ENCODE assay signal across 15 cellular contexts in the genomic region with DNA sequence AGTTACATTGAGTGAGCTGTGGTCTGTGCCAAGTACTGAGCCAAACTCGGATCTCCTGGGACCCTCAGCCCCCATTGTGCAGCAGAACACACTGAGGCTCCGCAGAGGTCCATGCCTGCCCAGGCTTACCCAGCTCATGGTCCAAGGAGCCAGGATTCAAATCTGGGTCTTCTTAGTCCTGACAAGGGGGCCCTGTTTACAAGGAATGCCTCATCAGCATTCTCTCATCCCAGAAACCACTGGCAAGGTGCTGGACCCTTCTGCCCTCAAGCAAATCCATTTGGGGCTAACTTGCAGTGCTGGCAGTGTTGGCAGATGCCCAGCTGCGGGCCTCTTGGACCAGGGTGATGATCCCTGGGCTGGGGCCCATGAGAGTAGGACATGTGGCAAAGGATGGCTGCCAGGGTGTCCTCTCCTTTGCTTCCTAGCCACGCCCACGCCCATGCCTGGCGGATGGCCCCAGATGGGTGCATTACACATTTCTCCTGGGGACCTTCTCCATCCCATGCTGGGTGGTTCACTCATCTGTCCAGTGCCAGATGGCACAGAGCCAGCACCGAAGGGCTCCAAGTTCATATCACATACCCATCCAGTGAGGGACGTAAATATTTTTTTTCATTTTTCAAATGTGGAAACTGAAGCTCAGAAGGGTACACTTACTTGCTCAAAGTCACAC.
DNase-seq lines count a peak whose midpoint lies in the region; ATAC-seq, FAIRE-seq and TF ChIP-seq lines count a peak whose summit lies in the region.
"Had no signal": no experiment of that assay in that cellular context is flagged by ENCODE, and none has a peak within 500 bp of the region (broad histone marks: within the 10 kb centered on the region; RNA-seq: fewer than 3 reads in every experiment).

No MANE protein-coding gene starts in this region.

- H3K4ac ChIP-seq in H1 (replicated peaks; ENCODE audit: insufficient read length, low read depth, low read length): no peak overlapping the region

- no peak overlapping the region for H3K9ac ChIP-seq in H1 (replicated peaks in 1 of 4; ENCODE audit: extremely low read depth in 1 of 4, low read depth in 3 of 4, low read length in 3 of 4)
- no peak overlapping the region for H3K9ac ChIP-seq in HepG2 (ENCODE audit: insufficient read depth, low read depth, low read length)

- no peak overlapping the region for H2BK12ac ChIP-seq in H1 (ENCODE audit: low read depth, low read length)

- H3K23me2 ChIP-seq in H1 (ENCODE audit: low read depth, low read length): no peaks in the 10 kb centered on the region

- H3K27me3 ChIP-seq in H1 (replicated peaks in 1 of 4; ENCODE audit: control insufficient read depth in 3 of 4, extremely low read depth in 1 of 4, insufficient read depth in 3 of 4, low read length in 3 of 4) (no peaks in the 10 kb centered on the region), HepG2 (ENCODE audit: control insufficient read depth in 1 of 2, insufficient read depth in 2 of 2, low read length in 2 of 2) (no peaks in the 10 kb centered on the region)
- H3K27me3 ChIP-seq: Peyer's patch had no signal

- H2AK5ac ChIP-seq in H1 (ENCODE audit: low read depth, low read length): no peak overlapping the region

- H2BK20ac ChIP-seq in H1 (ENCODE audit: low read length): no peak overlapping the region

- no peak overlapping the region for H2BK120ac ChIP-seq in H1 (replicated peaks; ENCODE audit: low read depth, low read length)

- ATAC-seq in left ventricle myocardium superior (peak; percentile 14), Right ventricle myocardium inferior (no peak), HepG2 (no peak), GM21619 (IDR thresholded peaks at IDR 0.05; ENCODE audit: unreplicated experiment) (no peak)

- in situ Hi-C loops in HepG2 (cut with HindIII; ENCODE audit: extremely low pct_ligation_motif_present, low pct_unique_long_range_greater_than_20kb): no loop called here

- no peak overlapping the region for H4K91ac ChIP-seq in H1 (replicated peaks; ENCODE audit: insufficient read length, low read length)

- H3K4me3 ChIP-seq in H1 (ENCODE audit: extremely low read depth in 1 of 4, insufficient read depth in 2 of 4, low read depth in 3 of 4, low read length in 4 of 4) (no peak overlapping the region), HepG2 (replicated peaks in 1 of 3; ENCODE audit: insufficient read depth in 1 of 3, low read depth in 2 of 3, low read length in 3 of 3) (no peak overlapping the region)
- H3K4me3 ChIP-seq: HAP-1, Peyer's patch had no signal

- H3K79me2 ChIP-seq in H1 (ENCODE audit: control insufficient read depth in 1 of 2, insufficient read depth in 2 of 2, low read length in 2 of 2) (peaks cover 0 to 76% of the 10 kb centered on the region in 2 experiments; a peak in 3 of 4 replicates), HepG2 (ENCODE audit: insufficient read depth, low read length) (peaks cover 94% of the 10 kb centered on the region)

- no peaks in the 10 kb centered on the region for H3K36me3 ChIP-seq in H1 (ENCODE audit: control insufficient read depth in 2 of 4, insufficient read depth in 4 of 4, low read length in 3 of 4)
- peaks cover 10 to 22% of the 10 kb centered on the region in 2 experiments; a peak in 3 of 5 replicates for H3K36me3 ChIP-seq in HepG2 (replicated peaks in 1 of 2; ENCODE audit: control insufficient read depth in 1 of 2, insufficient read depth in 2 of 2, low read length in 2 of 2)
- H3K36me3 ChIP-seq: HAP-1, Peyer's patch had no signal

- no peak overlapping the region for H3K56ac ChIP-seq in H1 (replicated peaks; ENCODE audit: insufficient read length, low read depth, low read length)

- no peak overlapping the region for H2AFZ ChIP-seq in H1 (ENCODE audit: low read length)
- no peak overlapping the region for H2AFZ ChIP-seq in HepG2 (ENCODE audit: low read length)

- H3K79me1 ChIP-seq in H1 (ENCODE audit: low read depth, low read length): peaks cover 36% of the 10 kb centered on the region

- POLR2A ChIA-PET in H1 (lab: Charles Lee; ENCODE audit: partially characterized antibody) (no interaction called here), HepG2 (lab: Yijun Ruan, JAX) (interaction anchor here (1.4 kb wide), 1 partner anchor 21 kb away, joined by 3 read pairs; no protein-coding TSS in a partner anchor)

- H4K8ac ChIP-seq in H1 (ENCODE audit: extremely low read depth, insufficient read depth, low read length): peak overlapping the region; percentile 86; the same call in 1 of the 2 replicates

- no peak overlapping the region for H3K18ac ChIP-seq in H1 (ENCODE audit: extremely low read depth, low read length)

- no peak overlapping the region for H4K5ac ChIP-seq in H1 (ENCODE audit: insufficient read length, low read depth, low read length)

- TF ChIP-seq POLR2A in H1 (IDR thresholded peaks at IDR 0.05; ENCODE audit: control extremely low read depth in 1 of 2, low read depth in 2 of 2, low read length in 2 of 2) (no peak), HepG2 (IDR thresholded peaks at IDR 0.05; ENCODE audit: insufficient read depth in 1 of 2, low read depth in 2 of 2, low read length in 2 of 2) (no peak)

- WGBS in H1 (ENCODE audit: extremely low coverage in 1 of 2, insufficient coverage in 1 of 2, insufficient read length in 1 of 2, insufficient replicate concordance in 2 of 2, low coverage in 1 of 2, low lambda C conversion rate in 2 of 2, missing lambda C conversion rate in 1 of 2), 2 experiments: 89% methylated on average over 8 of the region's 8 CpGs; no CpG with 5 or more reads in 1 of the 2 experiments
- WGBS in HepG2 (ENCODE audit: low lambda C conversion rate): 97% methylated on average over 5 of the region's 8 CpGs

- H3K23ac ChIP-seq in H1 (ENCODE audit: insufficient read length): no peak overlapping the region

- H3K9me3 ChIP-seq in H1 (ENCODE audit: insufficient read depth in 2 of 2, low read depth in 1 of 2, low read length in 1 of 2): no peaks in the 10 kb centered on the region
- no peaks in the 10 kb centered on the region for H3K9me3 ChIP-seq in HepG2 (ENCODE audit: low read length)
- H3K9me3 ChIP-seq: HAP-1, Peyer's patch had no signal

- TF ChIP-seq RAD21 in H1 (IDR thresholded peaks at IDR 0.05 in 1 of 2, conservative IDR thresholded peaks at IDR 0.05 in 1 of 2; ENCODE audit: low read depth in 2 of 2, low read length in 2 of 2) (no peak), HepG2 (CRISPR knock-in tag; IDR thresholded peaks at IDR 0.05) (no peak)

- intact Hi-C loops in left ventricle myocardium superior (cut with micrococcal nuclease): no loop called here
- intact Hi-C loops in Right ventricle myocardium inferior (cut with DNase I): no loop called here
- intact Hi-C loops in HepG2 (cut with micrococcal nuclease; ENCODE audit: unreplicated experiment): no loop called here

- H3K4me2 ChIP-seq in H1 (ENCODE audit: insufficient read depth in 1 of 2, low read depth in 2 of 2, low read length in 2 of 2) (no peak overlapping the region), HepG2 (ENCODE audit: low read depth, low read length) (no peak overlapping the region)

- TF ChIP-seq EP300 in H1 (IDR thresholded peaks at IDR 0.05; ENCODE audit: borderline replicate concordance in 1 of 2, low read depth in 2 of 2, low read length in 2 of 2) (no peak), HepG2 (IDR thresholded peaks at IDR 0.05; ENCODE audit: low read depth in 2 of 2, low read length in 2 of 2) (no peak), HepG2 (CRISPR knock-in tag; IDR thresholded peaks at IDR 0.05; ENCODE audit: borderline replicate concordance) (no peak)

- TF ChIP-seq CTCF in H1 (IDR thresholded peaks at IDR 0.05; ENCODE audit: control extremely low read depth in 1 of 3, insufficient read depth in 1 of 3, low read depth in 1 of 3, low read length in 3 of 3) (no peak), HepG2 (CRISPR knock-in tag; IDR thresholded peaks at IDR 0.05) (no peak)

- no peak overlapping the region for H3K14ac ChIP-seq in H1 (ENCODE audit: insufficient read length)

- CTCF ChIA-PET in H1 (lab: Charles Lee; ENCODE audit: partially characterized antibody) (interaction anchor here (0.7 to 1.4 kb wide), 6 partner anchors 9 to 176 kb away, joined by 3 to 5 read pairs (median 3); no protein-coding TSS in a partner anchor), HepG2 (lab: Yijun Ruan, JAX; ENCODE audit: low intra/inter-chr PET ratio, low total read pairs) (no interaction called here)

- H2BK5ac ChIP-seq in H1 (ENCODE audit: low read depth, low read length): no peak overlapping the region

- no peak overlapping the region for H3K27ac ChIP-seq in H1 (ENCODE audit: low read depth, low read length)
- H3K27ac ChIP-seq in HepG2 (ENCODE audit: extremely low read length, insufficient read depth, low read length): no peak overlapping the region
- H3K27ac ChIP-seq: Peyer's patch had no signal

- no peak overlapping the region for H2BK15ac ChIP-seq in H1 (ENCODE audit: low read length)

- DNase-seq in left ventricle myocardium superior: no peak
- DNase-seq in Right ventricle myocardium inferior (ENCODE audit: missing footprints): no peak
- no peak for DNase-seq in H1 (ENCODE audit: low read depth in 1 of 2, low spot score in 2 of 2)
- no peak for DNase-seq in HepG2 (ENCODE audit: low spot score)
- no peak for DNase-seq in NCI-H524 (lab: John Stamatoyannopoulos, UW)
- no peak for DNase-seq in NCI-H1048 (lab: John Stamatoyannopoulos, UW)
- no peak for DNase-seq in stimulated activated CD4-positive, alpha-beta T cell treated with anti-CD3 and anti-CD28 coated beads, Interleukin-4, amount 100 ng/mL, for 24 hours
- DNase-seq: CD4-positive, CD25-positive, alpha-beta regulatory T cell; NCI-H1105; NCI-H1694 treated with DMSO at 0.1 percent for 48 hours; NCI-H774; Peyer's patch; SIG-M5 had no signal

- H4K20me1 ChIP-seq in H1 (replicated peaks in 1 of 2; ENCODE audit: control insufficient read depth in 1 of 2, insufficient read depth in 2 of 2, low read length in 2 of 2) (peaks cover 13 to 42% of the 10 kb centered on the region in 2 experiments), HepG2 (ENCODE audit: insufficient read depth, low read length) (peaks cover 89% of the 10 kb centered on the region)

- BruUV-seq in HepG2 (replicated peaks; lab: Mats Ljungman, UMichigan): no TSS peak

- H3K4me1 ChIP-seq in H1 (replicated peaks in 1 of 4; ENCODE audit: control insufficient read depth in 3 of 4, insufficient read depth in 4 of 4, low read length in 3 of 4) (peaks cover 0 to 4% (median 2%) of the 10 kb centered on the region in 4 experiments; a peak in 3 of 7 replicates), HepG2 (ENCODE audit: insufficient read depth, low read length) (peaks cover 63% of the 10 kb centered on the region)
- H3K4me1 ChIP-seq: HAP-1 had no signal

- FAIRE-seq in H1 (lab: Jason Lieb, UNC) (no peak), HepG2 (lab: Jason Lieb, UNC) (no peak)

TF ChIP-seq in H1, 55 proteins besides CTCF, POLR2A, EP300 and RAD21 (continues in another document):
- TF ChIP-seq NANOG (IDR thresholded peaks at IDR 0.05; ENCODE audit: insufficient read depth, low read depth, low read length, poor library complexity, severe bottlenecking): no peak
- TF ChIP-seq BACH1 (IDR thresholded peaks at IDR 0.05; ENCODE audit: low read length): no peak
- no peak for TF ChIP-seq RFX5 (IDR thresholded peaks at IDR 0.05; ENCODE audit: borderline replicate concordance, low read depth, low read length)
